Comparison of ENCODE assay signal across 8 cellular contexts in genomic region chr10:110304780-110305421, GRCh38. TPM values are rescaled to one million over a fixed set of nuclear protein-coding genes. Genes with fewer than 3 reads are reported as not detected.
DNase-seq lines count a peak whose midpoint lies in the region; ATAC-seq and TF ChIP-seq lines count a peak whose summit lies in the region.

Gene SMNDC1 (minus strand): TSS chr10:110304920. CDS start chr10:110303587, 1,333 bp downstream.

- DNase-seq in AG20443 (ENCODE audit: low spot score) (peak; percentile 98), NCI-H510A (lab: John Stamatoyannopoulos, UW) (peak; percentile 98), cerebellum (ENCODE audit: low spot score) (peak; percentile 98), islet precursor cell (peak; percentile 99)
- peak; percentile 93 for DNase-seq in activated CD4-positive, alpha-beta T cell treated with anti-CD3 and anti-CD28 coated beads for 1 hour
- DNase-seq in stimulated activated CD4-positive, alpha-beta T cell treated with anti-CD3 and anti-CD28 coated beads, Interleukin-12 subunit alpha, Interleukin-12 subunit beta, amount 100 ng/mL, for 48 hours (ENCODE audit: low read depth in 2 of 3, low spot score in 1 of 3): peak; percentile 94 to 99 (median 95)

- peak; percentile 91 for ATAC-seq in HG03432 (IDR thresholded peaks at IDR 0.05; ENCODE audit: unreplicated experiment)

- peak; percentile 95 for TF ChIP-seq POLR2A in GM19099 (IDR thresholded peaks at IDR 0.05; ENCODE audit: extremely low read depth, insufficient read length, low read depth)

RNA-seq across cellular contexts. Expression of gene SMNDC1, which starts in this region (rescaled TPM):
- total RNA-seq in cerebellum: 14.0 TPM

Comparison
In these comparisons a context has a peak if more than half of its experiments do, and no peak if none do; other contexts are left out.
1. Peak in every context shown above with its lines: DNase-seq and ATAC-seq.